ENCODE assay signal across 10 cellular contexts in the genomic region with DNA sequence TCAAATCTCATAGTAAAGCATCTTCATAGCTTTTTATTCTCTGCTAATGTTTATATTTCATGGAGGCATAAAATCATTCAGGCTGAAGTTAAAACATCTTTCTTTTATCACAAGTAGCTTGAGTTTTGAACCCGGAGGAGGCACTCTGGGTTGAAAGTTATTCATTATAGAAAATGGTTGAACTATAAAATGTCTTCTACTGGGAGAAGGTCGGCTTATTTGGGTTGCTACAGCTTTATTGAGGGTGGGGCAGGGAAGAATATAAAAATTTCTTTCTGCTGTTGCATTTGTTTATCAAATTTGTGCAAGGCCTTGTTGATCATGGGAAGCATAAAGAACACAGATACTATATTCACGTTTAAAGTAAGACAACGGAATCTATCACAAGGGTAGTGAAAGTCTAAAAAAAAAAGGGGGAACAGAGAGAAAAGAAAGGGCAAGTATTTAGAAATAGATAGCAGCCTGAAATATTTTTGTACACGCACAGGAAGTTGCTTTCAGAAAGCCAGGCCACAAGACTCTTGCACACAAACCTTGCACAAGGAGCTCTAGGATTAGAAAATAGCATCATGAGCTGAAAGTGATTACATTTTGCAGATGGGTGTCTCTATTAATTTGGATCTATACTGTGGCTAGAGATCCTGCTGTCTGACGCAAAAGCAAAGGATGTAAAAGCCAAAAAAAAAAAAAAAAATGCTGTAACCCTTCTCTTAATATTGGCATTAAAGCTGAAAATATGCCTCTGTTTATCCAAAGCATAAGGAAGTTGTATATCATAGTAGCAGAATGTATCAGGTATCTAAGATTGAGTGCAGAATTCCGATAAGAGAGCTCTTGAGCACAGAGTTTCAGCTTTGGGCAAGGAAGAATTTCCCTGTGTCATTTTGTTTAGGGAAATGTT. TPM values are rescaled to one million over a fixed set of nuclear protein-coding genes. Genes with fewer than 3 reads are reported as not detected.
DNase-seq lines count a peak whose midpoint lies in the region; ATAC-seq, FAIRE-seq and TF ChIP-seq lines count a peak whose summit lies in the region.
"Had no signal": no experiment of that assay in that cellular context is flagged by ENCODE, and none has a peak within 500 bp of the region (broad histone marks: within the 10 kb centered on the region; RNA-seq: fewer than 3 reads in every experiment).

No MANE protein-coding gene starts in this region.

- ATAC-seq in GM18498 (IDR thresholded peaks at IDR 0.05; ENCODE audit: unreplicated experiment) (peak; percentile 50), HG03060 (IDR thresholded peaks at IDR 0.05; ENCODE audit: low read depth, unreplicated experiment) (peak; percentile 38), GM21737 (IDR thresholded peaks at IDR 0.05; ENCODE audit: unreplicated experiment) (no peak)
- ATAC-seq in naive thymus-derived CD4-positive, alpha-beta T cell = peak; percentile 47

- H3K27me3 ChIP-seq in naive thymus-derived CD4-positive, alpha-beta T cell (ENCODE audit: control insufficient read depth in 2 of 2, insufficient read depth in 2 of 2, low read length in 2 of 2) = no peaks in the 10 kb centered on the region

- peak overlapping the region; percentile 1 for H3K4me3 ChIP-seq in naive thymus-derived CD4-positive, alpha-beta T cell (ENCODE audit: low read length)

- H3K4me3 Mint-ChIP-seq in T-helper 2 cell treated with Interferon-gamma antibody and Interleukin-4, amounts not matched to agents 5 μg/mL and 100 μg/mL, for 36 hours = peak overlapping the region; percentile 77
- H3K4me3 Mint-ChIP-seq in naive thymus-derived CD4-positive, alpha-beta T cell = peak overlapping the region in 9 of 10 donors; percentile 50 to 79 (median 63)

- peak overlapping the region; percentile 97 for H3K27ac Mint-ChIP-seq in T-helper 2 cell treated with Interferon-gamma antibody and Interleukin-4, amounts not matched to agents 5 μg/mL and 100 μg/mL, for 36 hours
- peak overlapping the region; percentile 92 to 99 (median 96) for H3K27ac Mint-ChIP-seq in naive thymus-derived CD4-positive, alpha-beta T cell

- intact Hi-C loops in naive thymus-derived CD4-positive, alpha-beta T cell (cut with micrococcal nuclease) = loop anchor here (1.0 to 2.0 kb wide), 2 partner anchors 10 to 79 kb away; no protein-coding TSS in a partner anchor

- DNase-seq in T-helper 2 cell treated with Interferon-gamma antibody and Interleukin-4, amounts not matched to agents 5 μg/mL and 100 μg/mL, for 36 hours (ENCODE audit: low spot score) = no peak
- DNase-seq in naive thymus-derived CD4-positive, alpha-beta T cell = peak in 6 of 9 donors; percentile 27 to 55 (median 43)
- DNase-seq in erythroblast (lab: John Stamatoyannopoulos, UW) (no peak), HTR-8/SVneo (ENCODE audit: insufficient read length, low spot score) (no peak), DMS153 treated with DMSO at 0.1 percent for 48 hours (lab: John Stamatoyannopoulos, UW; ENCODE audit: unreplicated experiment) (no peak)
- DNase-seq: NCI-H82, occipital lobe had no signal

- peaks cover 64 to 82% of the 10 kb centered on the region in 2 donors for H3K4me1 ChIP-seq in naive thymus-derived CD4-positive, alpha-beta T cell (ENCODE audit: control insufficient read depth in 2 of 2, insufficient read depth in 2 of 2, low read length in 2 of 2)

- peaks cover 64% of the 10 kb centered on the region for H3K4me1 Mint-ChIP-seq in T-helper 2 cell treated with Interferon-gamma antibody and Interleukin-4, amounts not matched to agents 5 μg/mL and 100 μg/mL, for 36 hours (ENCODE audit: low read depth)
- H3K4me1 Mint-ChIP-seq in naive thymus-derived CD4-positive, alpha-beta T cell = peaks cover 33 to 98% (median 83%) of the 10 kb centered on the region in 7 donors

- H3K36me3 Mint-ChIP-seq in T-helper 2 cell treated with Interferon-gamma antibody and Interleukin-4, amounts not matched to agents 5 μg/mL and 100 μg/mL, for 36 hours (ENCODE audit: low read depth) = no peaks in the 10 kb centered on the region
- H3K36me3 Mint-ChIP-seq in naive thymus-derived CD4-positive, alpha-beta T cell = peaks cover 0 to 3% (median 0%) of the 10 kb centered on the region in 5 donors

- H3K9me3 Mint-ChIP-seq in T-helper 2 cell treated with Interferon-gamma antibody and Interleukin-4, amounts not matched to agents 5 μg/mL and 100 μg/mL, for 36 hours = no peaks in the 10 kb centered on the region
- H3K9me3 Mint-ChIP-seq in naive thymus-derived CD4-positive, alpha-beta T cell = no peaks in the 10 kb centered on the region

- H3K9me3 ChIP-seq in naive thymus-derived CD4-positive, alpha-beta T cell (ENCODE audit: control insufficient read depth in 2 of 3, low read length in 3 of 3) = no peaks in the 10 kb centered on the region

- POLR2A ChIA-PET in naive thymus-derived CD4-positive, alpha-beta T cell (lab: Charles Lee) = interaction anchor here (0.6 to 24.1 kb wide), 18 partner anchors 10 to 953 kb away, joined by 3 to 1322 read pairs (median 6); a partner anchor contains a TSS

- TF ChIP-seq POLR2A in erythroblast (IDR thresholded peaks at IDR 0.05; ENCODE audit: low read length) = no peak

- no peaks in the 10 kb centered on the region for H3K36me3 ChIP-seq in naive thymus-derived CD4-positive, alpha-beta T cell (ENCODE audit: control insufficient read depth in 2 of 3, insufficient read depth in 3 of 3, low read length in 3 of 3)

- CTCF ChIA-PET in naive thymus-derived CD4-positive, alpha-beta T cell (lab: Charles Lee) = interaction anchor here (0.6 to 2.1 kb wide), 13 partner anchors 9 to 135 kb away, joined by 3 to 14 read pairs (median 3); no protein-coding TSS in a partner anchor

- no peaks in the 10 kb centered on the region for H3K27me3 Mint-ChIP-seq in T-helper 2 cell treated with Interferon-gamma antibody and Interleukin-4, amounts not matched to agents 5 μg/mL and 100 μg/mL, for 36 hours (ENCODE audit: low read depth)
- no peaks in the 10 kb centered on the region for H3K27me3 Mint-ChIP-seq in naive thymus-derived CD4-positive, alpha-beta T cell

- FAIRE-seq in HTR-8/SVneo (lab: Jason Lieb, UNC) = no peak

- H3K27ac ChIP-seq in naive thymus-derived CD4-positive, alpha-beta T cell (ENCODE audit: low read depth, low read length) = peak overlapping the region; percentile 88

RNA-seq across cellular contexts. Expression of a gene that starts 37.2 kb away (rescaled TPM):
- under 1 TPM in 2 of 5 experiments, not detected in 3; 0.16 to 0.19 TPM for total RNA-seq in naive thymus-derived CD4-positive, alpha-beta T cell
- polyA plus RNA-seq in naive thymus-derived CD4-positive, alpha-beta T cell = not detected

Comparison
In these comparisons a context has a peak if more than half of its experiments do, and no peak if none do; other contexts are left out.
1. DNase-seq: peak in naive thymus-derived CD4-positive, alpha-beta T cell (6 of 9); none in T-helper 2 cell treated with Interferon-gamma antibody and Interleukin-4, amounts not matched to agents 5 μg/mL and 100 μg/mL, for 36 hours (single experiment), erythroblast (0 of 2), HTR-8/SVneo (single experiment) and DMS153 treated with DMSO at 0.1 percent for 48 hours (single experiment).